Comparison of ENCODE assay signal across 23 cellular contexts in the genomic region with DNA sequence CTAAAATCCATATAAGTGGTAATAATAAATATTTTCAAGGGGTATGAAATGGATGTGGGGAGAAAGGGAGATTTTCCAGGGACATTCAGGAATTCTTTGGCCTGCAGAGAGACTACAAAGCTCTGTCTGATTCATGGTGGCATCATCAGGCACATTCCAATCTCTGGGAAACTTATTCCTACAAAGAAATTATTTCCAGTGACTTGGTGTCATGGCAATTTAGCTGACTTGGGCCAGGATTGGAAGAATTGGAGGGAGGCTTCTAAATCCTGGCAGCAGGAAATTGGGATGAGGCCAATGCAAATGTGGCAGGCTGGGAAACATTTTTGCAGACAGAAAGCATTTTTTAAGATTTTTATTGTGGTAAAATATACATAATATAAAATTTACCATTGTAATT.
A peak's percentile ranks its signal among the peaks of the same experiment; 100 is the strongest.
DNase-seq lines count a peak whose midpoint lies in the region; ATAC-seq lines count a peak whose summit lies in the region.
"Had no signal": no experiment of that assay in that cellular context is flagged by ENCODE, and none has a peak within 500 bp of the region (broad histone marks: within the 10 kb centered on the region; RNA-seq: fewer than 3 reads in every experiment).

No MANE protein-coding gene starts in this region.

- no peak overlapping the region for H3K9ac ChIP-seq in Karpas-422 (ENCODE audit: low read length)

- H3K9me2 ChIP-seq in Karpas-422 (replicated peaks; ENCODE audit: insufficient read depth, low read length) = no peaks in the 10 kb centered on the region

- no peaks in the 10 kb centered on the region for H3K4me1 ChIP-seq in Karpas-422 (ENCODE audit: low read length)
- H3K4me1 ChIP-seq: BE2C, esophagus squamous epithelium, heart right ventricle, left ventricle myocardium inferior, prostate gland, tibial nerve had no signal

- H3K9me3 ChIP-seq in Karpas-422 (ENCODE audit: low read length) = no peaks in the 10 kb centered on the region
- H3K9me3 ChIP-seq: BE2C, mucosa of descending colon, prostate gland had no signal

- H4K20me1 ChIP-seq in Karpas-422 (ENCODE audit: insufficient read depth, low read depth, low read length) = no peaks in the 10 kb centered on the region

- H3K79me2 ChIP-seq in Karpas-422 (ENCODE audit: low read length) = no peaks in the 10 kb centered on the region

- H3K27me3 ChIP-seq in Karpas-422 (ENCODE audit: low read length) = no peaks in the 10 kb centered on the region
- H3K27me3 ChIP-seq: BE2C, esophagus squamous epithelium, heart right ventricle, tibial nerve had no signal

- H3K4me2 ChIP-seq in Karpas-422 (ENCODE audit: low read depth, low read length, poor library complexity, severe bottlenecking) = no peak overlapping the region

- ATAC-seq in HG03342 (IDR thresholded peaks at IDR 0.05; ENCODE audit: unreplicated experiment) (no peak), HG03139 (IDR thresholded peaks at IDR 0.05; ENCODE audit: unreplicated experiment) (no peak)
- ATAC-seq: activated T-cell treated with anti-CD3 and anti-CD28 coated beads, Interleukin-2, amount 50 U/mL, for 72 hours; heart right ventricle; mucosa of descending colon had no signal

- H3K27ac ChIP-seq in Karpas-422 (ENCODE audit: low read length) = no peak overlapping the region
- H3K27ac ChIP-seq: esophagus squamous epithelium, heart right ventricle, left ventricle myocardium inferior, prostate gland, skin epidermis, tibial nerve had no signal

- H2AFZ ChIP-seq in Karpas-422 (ENCODE audit: low read length) = no peak overlapping the region

- DNase-seq in GM03348 (ENCODE audit: low spot score) (peak; percentile 35), RKO (ENCODE audit: low spot score) (peak; percentile 22), fibroblast of peridontal ligament (ENCODE audit: extremely low read depth) (peak; percentile 60), stromal cell of bone marrow (ENCODE audit: low read depth) (peak; percentile 64), Karpas-422 (no peak)
- DNase-seq: activated naive CD4-positive, alpha-beta T cell treated with anti-CD3 and anti-CD28 coated beads, Interleukin-2, amount 10 ng/mL, durations not matched to agents 7 days and 5 days; activated T-cell treated with anti-CD3 and anti-CD28 coated beads, Interleukin-2, amount 50 U/mL, for 72 hours; aorta; BE2C; Calu3; esophagus squamous epithelium; heart right ventricle; left ventricle myocardium inferior; mucosa of descending colon; NCI-H1417 treated with DMSO at 0.1 percent for 48 hours; NCI-H510A treated with DMSO at 0.1 percent for 48 hours; SHP77; stimulated activated naive CD4-positive, alpha-beta T cell treated with Interleukin-2 at 50 U/mL for 16 hours had no signal

- H3K4me3 ChIP-seq in Karpas-422 (ENCODE audit: low read length) = no peak overlapping the region
- H3K4me3 ChIP-seq: esophagus squamous epithelium, heart right ventricle, left ventricle myocardium inferior, mucosa of descending colon, prostate gland, skin epidermis, tibial nerve had no signal

- H3K36me3 ChIP-seq in Karpas-422 (ENCODE audit: insufficient read depth, low read length) = no peaks in the 10 kb centered on the region
- H3K36me3 ChIP-seq: BE2C, esophagus squamous epithelium, heart right ventricle, left ventricle myocardium inferior, prostate gland, tibial nerve had no signal
